Comparison of ENCODE assay signal across 23 cellular contexts in the genomic region with DNA sequence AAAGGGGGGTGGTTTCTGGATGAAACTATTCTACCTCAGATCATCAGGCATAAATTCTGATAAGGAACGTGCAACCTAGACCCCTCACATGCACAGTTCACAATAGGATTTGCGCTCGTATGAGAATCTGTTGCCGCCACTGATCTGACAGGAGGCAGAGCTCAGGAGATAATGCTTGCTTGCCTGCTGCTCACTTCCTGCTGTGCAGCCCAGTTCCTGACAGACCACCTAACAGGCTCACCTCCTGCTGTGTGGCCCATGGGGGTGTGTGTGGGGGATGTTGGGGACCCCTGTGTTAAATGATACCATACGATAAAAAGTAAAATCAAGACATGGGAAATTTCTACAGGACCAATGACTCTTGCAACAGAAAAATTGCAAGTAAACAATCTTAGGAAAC. TPM values are rescaled to one million over a fixed set of nuclear protein-coding genes. Genes with fewer than 3 reads are reported as not detected.
A peak's percentile ranks its signal among the peaks of the same experiment; 100 is the strongest.
DNase-seq lines count a peak whose midpoint lies in the region; ATAC-seq and TF ChIP-seq lines count a peak whose summit lies in the region.
"Had no signal": no experiment of that assay in that cellular context is flagged by ENCODE, and none has a peak within 500 bp of the region (broad histone marks: within the 10 kb centered on the region; RNA-seq: fewer than 3 reads in every experiment).

No MANE protein-coding gene starts in this region.

- peaks cover 17 to 20% of the 10 kb centered on the region in 2 donors for H3K27me3 Mint-ChIP-seq in effector memory CD8-positive, alpha-beta T cell

- H3K27me3 ChIP-seq in fibroblast of lung (ENCODE audit: control insufficient read depth, insufficient read depth, low read length) (no peaks in the 10 kb centered on the region), muscle layer of duodenum (ENCODE audit: low read depth, low read length) (no peaks in the 10 kb centered on the region)
- H3K27me3 ChIP-seq: testis had no signal

- H3K4me2 ChIP-seq in fibroblast of lung (ENCODE audit: extremely low read depth, insufficient read depth, low read length) = peak overlapping the region; percentile 3

- H3K4me1 Mint-ChIP-seq in effector memory CD8-positive, alpha-beta T cell (ENCODE audit: low read depth in 2 of 2) = no peaks in the 10 kb centered on the region
- H3K4me1 Mint-ChIP-seq: activated CD4-positive, alpha-beta T cell treated with anti-CD3 and anti-CD28 coated beads for 36 hours had no signal

- no peak overlapping the region for H3K27ac Mint-ChIP-seq in effector memory CD8-positive, alpha-beta T cell
- H3K27ac Mint-ChIP-seq: activated CD4-positive, alpha-beta T cell treated with anti-CD3 and anti-CD28 coated beads for 36 hours had no signal

- H3K36me3 ChIP-seq in ES-I3 (ENCODE audit: insufficient read depth, low read length) = no peaks in the 10 kb centered on the region
- H3K36me3 ChIP-seq in fibroblast of lung (ENCODE audit: control insufficient read depth, insufficient read depth, low read length) = no peaks in the 10 kb centered on the region
- H3K36me3 ChIP-seq in muscle layer of duodenum (ENCODE audit: control insufficient read depth in 1 of 2, insufficient read depth in 2 of 2, low read length in 2 of 2) = no peaks in the 10 kb centered on the region
- H3K36me3 ChIP-seq: lower lobe of right lung, neutrophil had no signal

- H3K9me3 ChIP-seq in ES-I3 (ENCODE audit: control insufficient read depth, insufficient read depth, low read length) = no peaks in the 10 kb centered on the region
- no peaks in the 10 kb centered on the region for H3K9me3 ChIP-seq in fibroblast of lung (ENCODE audit: control insufficient read depth, insufficient read depth, low read depth, low read length)
- no peaks in the 10 kb centered on the region for H3K9me3 ChIP-seq in muscle layer of duodenum (ENCODE audit: control insufficient read depth in 1 of 2, low read length in 2 of 2)
- H3K9me3 ChIP-seq: lower lobe of right lung, neutrophil, testis had no signal

- H3K27ac ChIP-seq in fibroblast of lung (ENCODE audit: insufficient read depth, low read length) (no peak overlapping the region), muscle layer of duodenum (ENCODE audit: low read length) (no peak overlapping the region)
- H3K27ac ChIP-seq: lower lobe of right lung, neutrophil, testis had no signal

- H2AFZ ChIP-seq in fibroblast of lung (ENCODE audit: low read length) = peak overlapping the region; percentile 34

- no peak for ATAC-seq in HG03354 (IDR thresholded peaks at IDR 0.05; ENCODE audit: poor library complexity, severe bottlenecking, unreplicated experiment)
- ATAC-seq in effector memory CD8-positive, alpha-beta T cell (replicated peaks) = no peak
- ATAC-seq: activated CD4-positive, alpha-beta T cell treated with anti-CD3 and anti-CD28 coated beads for 36 hours; lower lobe of right lung; PC-3 had no signal

- no peak for TF ChIP-seq CTCF in fibroblast of lung (conservative IDR thresholded peaks at IDR 0.05 in 1 of 2, IDR thresholded peaks at IDR 0.05 in 1 of 2; ENCODE audit: low read depth in 1 of 2, low read length in 2 of 2)

- H3K9ac ChIP-seq in ES-I3 (ENCODE audit: low read depth, low read length) (peak overlapping the region; percentile 74), fibroblast of lung (ENCODE audit: insufficient read depth, low read length) (no peak overlapping the region)

- H3K4me1 ChIP-seq in ES-I3 (ENCODE audit: insufficient read depth, low read length) (peaks cover 42% of the 10 kb centered on the region), fibroblast of lung (ENCODE audit: control insufficient read depth, extremely low read depth, insufficient read depth, low read length) (peaks cover 2% of the 10 kb centered on the region), muscle layer of duodenum (ENCODE audit: control insufficient read depth in 1 of 2, insufficient read depth in 2 of 2, low read length in 2 of 2) (no peaks in the 10 kb centered on the region)
- H3K4me1 ChIP-seq: testis had no signal

- H3K9me3 Mint-ChIP-seq in effector memory CD8-positive, alpha-beta T cell = no peaks in the 10 kb centered on the region

- no peaks in the 10 kb centered on the region for H4K20me1 ChIP-seq in fibroblast of lung (ENCODE audit: control insufficient read depth, extremely low read depth, insufficient read depth, low read length)

- H3K4me3 ChIP-seq in fibroblast of lung (replicated peaks in 1 of 4; ENCODE audit: control extremely low read depth in 1 of 4, insufficient read depth in 1 of 4, low read depth in 3 of 4, low read length in 4 of 4) (peak overlapping the region in 1 of 4 experiments; percentile 38), muscle layer of duodenum (ENCODE audit: low read depth in 1 of 2, low read length in 2 of 2) (peak overlapping the region; percentile 1 to 14)
- H3K4me3 ChIP-seq: lower lobe of right lung, testis had no signal

- no peak overlapping the region for H3K4me3 Mint-ChIP-seq in effector memory CD8-positive, alpha-beta T cell
- H3K4me3 Mint-ChIP-seq: activated CD4-positive, alpha-beta T cell treated with anti-CD3 and anti-CD28 coated beads for 36 hours had no signal

- DNase-seq in NCI-H82 treated with DMSO at 0.1 percent for 48 hours (lab: John Stamatoyannopoulos, UW; ENCODE audit: unreplicated experiment) (peak; percentile 65), fibroblast of lung (ENCODE audit: low read depth in 2 of 2) (no peak), NCI-H1436 (lab: John Stamatoyannopoulos, UW) (no peak), HuH-7.5 (ENCODE audit: low spot score) (no peak)
- no peak for DNase-seq in effector memory CD8-positive, alpha-beta T cell
- DNase-seq: activated CD4-positive, alpha-beta T cell treated with anti-CD3 and anti-CD28 coated beads for 36 hours; activated naive CD4-positive, alpha-beta T cell treated with Interleukin-2 at 50 U/mL for 16 hours; COR-L47; hypothalamus; lower lobe of right lung; NCI-H2081; NCI-H510A; PC-3; stimulated activated CD4-positive, alpha-beta T cell treated with anti-CD3 and anti-CD28 coated beads, Interleukin-4, amount 100 ng/mL, for 24 hours; stimulated activated CD8-positive, alpha-beta memory T cell treated with anti-CD3 and anti-CD28 coated beads, Interleukin-4, amount 100 ng/mL, for 48 hours; T-helper 9 cell; testis had no signal

- no peaks in the 10 kb centered on the region for H3K79me2 ChIP-seq in fibroblast of lung (ENCODE audit: control insufficient read depth, insufficient read depth, low read length)

- no peaks in the 10 kb centered on the region for H3K36me3 Mint-ChIP-seq in effector memory CD8-positive, alpha-beta T cell (ENCODE audit: insufficient read depth)

RNA-seq across cellular contexts. Expression of a gene that starts 24.0 kb away (rescaled TPM):
- under 0.01 TPM in 1 of 2 replicates, not detected in the other for total RNA-seq in fibroblast of lung
- 0.03 TPM in 1 of 2 replicates, not detected in the other for polyA plus RNA-seq in fibroblast of lung
- polyA plus RNA-seq in fibroblast of lung (2012) = 0.13 TPM in 1 of 2 replicates, not detected in the other
- polyA minus RNA-seq in fibroblast of lung (ENCODE audit: low replicate concordance) = not detected in 2 replicates
- total RNA-seq: activated CD4-positive, alpha-beta T cell treated with anti-CD3 and anti-CD28 coated beads for 36 hours; dermis microvascular lymphatic vessel endothelial cell; HT-29 had no signal
